Comparison of ENCODE assay signal across 11 cellular contexts in the genomic region with DNA sequence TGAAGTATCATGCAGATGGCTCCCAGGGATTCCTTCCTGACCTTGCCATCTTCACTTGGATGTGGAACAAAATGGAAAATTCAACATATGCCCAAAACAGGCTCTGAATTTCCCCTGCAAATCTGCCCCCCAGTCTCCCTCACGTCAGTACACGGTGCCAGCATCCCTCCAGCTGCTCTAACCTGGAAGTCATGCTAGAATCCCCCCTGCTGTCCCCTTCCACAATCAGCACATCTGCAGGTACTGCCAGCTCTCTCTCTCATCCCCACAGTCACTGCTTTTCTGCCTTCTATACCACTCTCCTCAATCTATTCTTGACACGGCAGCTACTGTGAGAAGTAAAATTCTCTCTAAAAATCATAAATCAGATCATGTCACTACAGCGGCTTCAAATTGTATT. TPM values are rescaled to one million over a fixed set of nuclear protein-coding genes. Genes with fewer than 3 reads are reported as not detected.
A peak's percentile ranks its signal among the peaks of the same experiment; 100 is the strongest.
DNase-seq lines count a peak whose midpoint lies in the region; ATAC-seq and TF ChIP-seq lines count a peak whose summit lies in the region.
"Had no signal": no experiment of that assay in that cellular context is flagged by ENCODE, and none has a peak within 500 bp of the region (broad histone marks: within the 10 kb centered on the region; RNA-seq: fewer than 3 reads in every experiment).

No MANE protein-coding gene starts in this region.

- H3K27me3 Mint-ChIP-seq in activated CD4-positive, alpha-beta T cell treated with anti-CD3 and anti-CD28 coated beads for 36 hours, result no peaks in the 10 kb centered on the region
- H3K27me3 Mint-ChIP-seq in activated CD8-positive, alpha-beta T cell treated with anti-CD3 and anti-CD28 coated beads, Interleukin-2, amount 10 ng/mL, durations not matched to agents 7 days and 5 days (ENCODE audit: low read depth), result no peaks in the 10 kb centered on the region
- H3K27me3 Mint-ChIP-seq in progenitor cell of endocrine pancreas, result no peaks in the 10 kb centered on the region

- peaks cover 59% of the 10 kb centered on the region for H3K4me1 Mint-ChIP-seq in activated CD4-positive, alpha-beta T cell treated with anti-CD3 and anti-CD28 coated beads for 36 hours
- peaks cover 62% of the 10 kb centered on the region for H3K4me1 Mint-ChIP-seq in activated CD8-positive, alpha-beta T cell treated with anti-CD3 and anti-CD28 coated beads, Interleukin-2, amount 10 ng/mL, durations not matched to agents 7 days and 5 days (ENCODE audit: low read depth)
- H3K4me1 Mint-ChIP-seq in progenitor cell of endocrine pancreas (ENCODE audit: low read depth), result peaks cover 11% of the 10 kb centered on the region

- H3K9me3 Mint-ChIP-seq in activated CD4-positive, alpha-beta T cell treated with anti-CD3 and anti-CD28 coated beads for 36 hours (ENCODE audit: low read depth), result no peaks in the 10 kb centered on the region
- no peaks in the 10 kb centered on the region for H3K9me3 Mint-ChIP-seq in activated CD8-positive, alpha-beta T cell treated with anti-CD3 and anti-CD28 coated beads, Interleukin-2, amount 10 ng/mL, durations not matched to agents 7 days and 5 days (ENCODE audit: insufficient read depth)
- no peaks in the 10 kb centered on the region for H3K9me3 Mint-ChIP-seq in progenitor cell of endocrine pancreas (ENCODE audit: low read depth)

- H3K36me3 Mint-ChIP-seq in activated CD4-positive, alpha-beta T cell treated with anti-CD3 and anti-CD28 coated beads for 36 hours (ENCODE audit: low read depth), result peaks cover 29% of the 10 kb centered on the region
- H3K36me3 Mint-ChIP-seq in activated CD8-positive, alpha-beta T cell treated with anti-CD3 and anti-CD28 coated beads, Interleukin-2, amount 10 ng/mL, durations not matched to agents 7 days and 5 days (ENCODE audit: low read depth), result peaks cover 76% of the 10 kb centered on the region
- no peaks in the 10 kb centered on the region for H3K36me3 Mint-ChIP-seq in progenitor cell of endocrine pancreas (ENCODE audit: insufficient read depth)

- POLR2A ChIA-PET in activated CD4-positive, alpha-beta T cell treated with anti-CD3 and anti-CD28 coated beads for 36 hours (lab: Charles Lee), result interaction anchor here (1.0 to 1.3 kb wide), 6 partner anchors 9 to 606 kb away, joined by 3 to 9 read pairs (median 3); no protein-coding TSS in a partner anchor
- POLR2A ChIA-PET in activated CD8-positive, alpha-beta T cell treated with anti-CD3 and anti-CD28 coated beads, Interleukin-2, amount 10 ng/mL, durations not matched to agents 7 days and 5 days (lab: Charles Lee), result interaction anchor here (0.6 to 1.5 kb wide), 3 partner anchors 22 to 39 kb away, joined by 3 to 5 read pairs (median 3); no protein-coding TSS in a partner anchor

- intact Hi-C loops in activated CD4-positive, alpha-beta T cell treated with anti-CD3 and anti-CD28 coated beads for 36 hours (cut with DNase I, micrococcal nuclease), result loop anchor here (1.0 kb wide), 3 partner anchors 22 to 602 kb away; a partner anchor contains a TSS

- no peak for TF ChIP-seq CTCF in progenitor cell of endocrine pancreas (IDR thresholded peaks at IDR 0.05; ENCODE audit: unreplicated experiment)

- CTCF ChIA-PET in activated CD4-positive, alpha-beta T cell treated with anti-CD3 and anti-CD28 coated beads for 36 hours (lab: Charles Lee), result interaction anchor here (0.8 to 1.5 kb wide), 9 partner anchors 12 to 162 kb away, joined by 3 to 7 read pairs (median 4); a partner anchor contains a TSS
- CTCF ChIA-PET in activated CD8-positive, alpha-beta T cell treated with anti-CD3 and anti-CD28 coated beads, Interleukin-2, amount 10 ng/mL, durations not matched to agents 7 days and 5 days (lab: Charles Lee), result interaction anchor here (0.8 to 2.2 kb wide), 11 partner anchors 8 to 601 kb away, joined by 3 to 9 read pairs (median 6); a partner anchor contains a TSS

- no peak for ATAC-seq in activated CD4-positive, alpha-beta T cell treated with anti-CD3 and anti-CD28 coated beads for 36 hours
- ATAC-seq in activated CD8-positive, alpha-beta T cell treated with anti-CD3 and anti-CD28 coated beads, Interleukin-2, amount 10 ng/mL, durations not matched to agents 7 days and 5 days, result no peak
- ATAC-seq: A549, left lobe of liver had no signal

- peak overlapping the region; percentile 77 for H3K27ac Mint-ChIP-seq in activated CD4-positive, alpha-beta T cell treated with anti-CD3 and anti-CD28 coated beads for 36 hours
- H3K27ac Mint-ChIP-seq in activated CD8-positive, alpha-beta T cell treated with anti-CD3 and anti-CD28 coated beads, Interleukin-2, amount 10 ng/mL, durations not matched to agents 7 days and 5 days, result peak overlapping the region; percentile 94
- peak overlapping the region; percentile 10 for H3K27ac Mint-ChIP-seq in progenitor cell of endocrine pancreas

- peak overlapping the region; percentile 64 for H3K4me3 Mint-ChIP-seq in activated CD4-positive, alpha-beta T cell treated with anti-CD3 and anti-CD28 coated beads for 36 hours
- H3K4me3 Mint-ChIP-seq in activated CD8-positive, alpha-beta T cell treated with anti-CD3 and anti-CD28 coated beads, Interleukin-2, amount 10 ng/mL, durations not matched to agents 7 days and 5 days, result peak overlapping the region; percentile 71
- no peak overlapping the region for H3K4me3 Mint-ChIP-seq in progenitor cell of endocrine pancreas (ENCODE audit: low read depth)

- DNase-seq in activated CD4-positive, alpha-beta T cell treated with anti-CD3 and anti-CD28 coated beads for 36 hours, result no peak
- DNase-seq in activated CD4-positive, alpha-beta T cell treated with anti-CD3 and anti-CD28 coated beads, Interleukin-2, amount 50 U/mL, for 1 hour, result no peak
- no peak for DNase-seq in activated CD8-positive, alpha-beta T cell treated with anti-CD3 and anti-CD28 coated beads, Interleukin-2, amount 10 ng/mL, durations not matched to agents 7 days and 5 days
- DNase-seq in progenitor cell of endocrine pancreas (ENCODE audit: low spot score, unreplicated experiment) (no peak), H4 (ENCODE audit: low spot score) (no peak), HCEC 1CT (no peak)

RNA-seq across cellular contexts. Expression of a gene that starts 21.6 kb away (rescaled TPM):
- total RNA-seq in activated CD4-positive, alpha-beta T cell treated with anti-CD3 and anti-CD28 coated beads for 36 hours, result 10 to 100 TPM; 11.7 to 12.0 TPM
- 10 to 100 TPM; 40.4 to 43.1 TPM for total RNA-seq in activated CD8-positive, alpha-beta T cell treated with anti-CD3 and anti-CD28 coated beads, Interleukin-2, amount 10 ng/mL, durations not matched to agents 7 days and 5 days
- 3.7 and 4.7 TPM in 2 replicates for total RNA-seq in progenitor cell of endocrine pancreas
- 0.06 TPM in 1 of 2 replicates, not detected in the other for total RNA-seq in H4 (2014; rRNA removed; shearing (Covaris generic))

RNA-seq across cellular contexts. Expression of a gene that starts 23.1 kb away (rescaled TPM):
- under 1 TPM in 1 of 2 experiments, not detected in 1; 0.18 TPM for total RNA-seq in activated CD4-positive, alpha-beta T cell treated with anti-CD3 and anti-CD28 coated beads for 36 hours
- not detected for total RNA-seq in activated CD8-positive, alpha-beta T cell treated with anti-CD3 and anti-CD28 coated beads, Interleukin-2, amount 10 ng/mL, durations not matched to agents 7 days and 5 days
- not detected in 2 replicates for total RNA-seq in progenitor cell of endocrine pancreas
- total RNA-seq in H4 (2014; rRNA removed; shearing (Covaris generic)), result not detected in 2 replicates
- total RNA-seq: glomerular endothelial cell, left lobe of liver, pancreas, suprapubic skin had no signal

RNA-seq across cellular contexts. Expression of a gene that starts 45.6 kb away (rescaled TPM):
- total RNA-seq in activated CD4-positive, alpha-beta T cell treated with anti-CD3 and anti-CD28 coated beads for 36 hours, result 10 to 100 TPM; 39.9 to 48.8 TPM
- 100 to 1,000 TPM; 158 to 161 TPM for total RNA-seq in activated CD8-positive, alpha-beta T cell treated with anti-CD3 and anti-CD28 coated beads, Interleukin-2, amount 10 ng/mL, durations not matched to agents 7 days and 5 days
- total RNA-seq in progenitor cell of endocrine pancreas, result not detected in 2 replicates
- not detected in 2 replicates for total RNA-seq in H4 (2014; rRNA removed; shearing (Covaris generic))
- total RNA-seq: glomerular endothelial cell had no signal

RNA-seq across cellular contexts. Expression of a gene that starts 55.0 kb away (rescaled TPM):
- 1 to 10 TPM; 1.7 to 2.0 TPM for total RNA-seq in activated CD4-positive, alpha-beta T cell treated with anti-CD3 and anti-CD28 coated beads for 36 hours
- 10 to 100 TPM; 11.4 to 12.6 TPM for total RNA-seq in activated CD8-positive, alpha-beta T cell treated with anti-CD3 and anti-CD28 coated beads, Interleukin-2, amount 10 ng/mL, durations not matched to agents 7 days and 5 days
- total RNA-seq in progenitor cell of endocrine pancreas, result 10.6 and 11.8 TPM in 2 replicates
- 2.1 and 2.6 TPM in 2 replicates for total RNA-seq in H4 (2014; rRNA removed; shearing (Covaris generic))

Comparison
In these comparisons a context has a peak if more than half of its experiments do, and no peak if none do; other contexts are left out.
1. H3K27ac Mint-ChIP-seq: peak in every context shown above with its lines; median percentile 94 in activated CD8-positive, alpha-beta T cell treated with anti-CD3 and anti-CD28 coated beads, Interleukin-2, amount 10 ng/mL, durations not matched to agents 7 days and 5 days; 77 in activated CD4-positive, alpha-beta T cell treated with anti-CD3 and anti-CD28 coated beads for 36 hours; 10 in progenitor cell of endocrine pancreas.
2. RNA of a gene that starts 45.6 kb away (total RNA-seq): 158 to 161 TPM in activated CD8-positive, alpha-beta T cell treated with anti-CD3 and anti-CD28 coated beads, Interleukin-2, amount 10 ng/mL, durations not matched to agents 7 days and 5 days and 39.9 to 48.8 TPM in activated CD4-positive, alpha-beta T cell treated with anti-CD3 and anti-CD28 coated beads for 36 hours; not detected in progenitor cell of endocrine pancreas and not detected in H4; every median in the first group is over 10 times any median in the second.